ENCODE assay signal across 8 cellular contexts in genomic region chr1:37515185-37516034, GRCh38. TPM values are rescaled to one million over a fixed set of nuclear protein-coding genes. Genes with fewer than 3 reads are reported as not detected.
DNase-seq lines count a peak whose midpoint lies in the region; ATAC-seq and TF ChIP-seq lines count a peak whose summit lies in the region.

No MANE protein-coding gene starts in this region.

- H3K4me1 Mint-ChIP-seq in activated naive CD4-positive, alpha-beta T cell treated with anti-CD3 and anti-CD28 coated beads for 36 hours (ENCODE audit: low read depth): peaks cover 44% of the 10 kb centered on the region

- TF ChIP-seq EP300 in upper lobe of left lung (IDR thresholded peaks at IDR 0.05): no peak

- H3K36me3 ChIP-seq in upper lobe of left lung: peaks cover 0 to 26% (median 5%) of the 10 kb centered on the region in 4 donors

- DNase-seq in activated naive CD4-positive, alpha-beta T cell treated with anti-CD3 and anti-CD28 coated beads for 36 hours: no peak
- no peak for DNase-seq in activated naive CD4-positive, alpha-beta T cell (lab: John Stamatoyannopoulos, UW)
- no peak for DNase-seq in lower leg skin (ENCODE audit: low spot score in 2 of 2)
- no peak for DNase-seq in upper lobe of left lung
- DNase-seq in erythroblast (lab: John Stamatoyannopoulos, UW): no peak
- no peak for DNase-seq in cerebellar cortex (ENCODE audit: low spot score)

- 71 to 74% methylated on average over 18 of the region's 18 CpGs for WGBS in lower leg skin, 2 donors
- WGBS in upper lobe of left lung, 2 donors: 74 to 77% methylated on average over 18 of the region's 18 CpGs

- peak overlapping the region; percentile 91 for H3K4me3 Mint-ChIP-seq in activated naive CD4-positive, alpha-beta T cell treated with anti-CD3 and anti-CD28 coated beads for 36 hours

- CTCF ChIA-PET in activated naive CD4-positive, alpha-beta T cell treated with anti-CD3 and anti-CD28 coated beads for 36 hours (lab: Charles Lee): interaction anchor here (0.9 to 1.7 kb wide), 12 partner anchors 12 to 169 kb away, joined by 3 to 4 read pairs (median 4); no protein-coding TSS in a partner anchor

- intact Hi-C loops in activated naive CD4-positive, alpha-beta T cell treated with anti-CD3 and anti-CD28 coated beads for 36 hours (cut with micrococcal nuclease): loop anchor here (10.0 kb wide), 1 partner anchor 1361 kb away; the partner anchor contains the start of gene MAP7D1
- intact Hi-C loops in lower leg skin (cut with DNase I; ENCODE audit: low total_unique reads): no loop called here

- H3K4me1 ChIP-seq in upper lobe of left lung: peaks cover 9 to 22% (median 12%) of the 10 kb centered on the region in 4 donors

- H3K4me3 ChIP-seq in lower leg skin (ENCODE audit: low read depth, poor library complexity, severe bottlenecking) (peak overlapping the region; percentile 92), upper lobe of left lung (peak overlapping the region; percentile 31 to 100 (median 88))

- H3K27me3 Mint-ChIP-seq in activated naive CD4-positive, alpha-beta T cell treated with anti-CD3 and anti-CD28 coated beads for 36 hours (ENCODE audit: low read depth): no peaks in the 10 kb centered on the region

- peak overlapping the region; percentile 95 for H3K27ac Mint-ChIP-seq in activated naive CD4-positive, alpha-beta T cell treated with anti-CD3 and anti-CD28 coated beads for 36 hours

- TF ChIP-seq CTCF in lower leg skin (IDR thresholded peaks at IDR 0.05) (no peak), upper lobe of left lung (IDR thresholded peaks at IDR 0.05) (no peak)

- no peaks in the 10 kb centered on the region for H3K9me3 Mint-ChIP-seq in activated naive CD4-positive, alpha-beta T cell treated with anti-CD3 and anti-CD28 coated beads for 36 hours

- no peaks in the 10 kb centered on the region for H3K27me3 ChIP-seq in upper lobe of left lung

- no peaks in the 10 kb centered on the region for H3K9me3 ChIP-seq in upper lobe of left lung

- peak overlapping the region; percentile 86 for H3K27ac ChIP-seq in angular gyrus (ENCODE audit: low read depth, low read length)
- peak overlapping the region; percentile 92 to 95 (median 95) for H3K27ac ChIP-seq in upper lobe of left lung

- peaks cover 8% of the 10 kb centered on the region for H3K36me3 Mint-ChIP-seq in activated naive CD4-positive, alpha-beta T cell treated with anti-CD3 and anti-CD28 coated beads for 36 hours (ENCODE audit: low read depth)

- TF ChIP-seq POLR2A in lower leg skin (IDR thresholded peaks at IDR 0.05) (no peak), upper lobe of left lung (IDR thresholded peaks at IDR 0.05) (no peak), erythroblast (IDR thresholded peaks at IDR 0.05; ENCODE audit: low read length) (no peak)

- ATAC-seq in upper lobe of left lung (ENCODE audit: low FRiP score in 2 of 2) (no peak), HG03432 (IDR thresholded peaks at IDR 0.05; ENCODE audit: unreplicated experiment) (no peak)

RNA-seq across cellular contexts. Expression of gene MEAF6, which starts 0.8 kb away (rescaled TPM):
- total RNA-seq in activated naive CD4-positive, alpha-beta T cell treated with anti-CD3 and anti-CD28 coated beads for 36 hours: 10 to 100 TPM; 57.5 to 62.8 TPM
- 10 to 100 TPM; 55.7 to 94.2 (median 77.8) TPM for total RNA-seq in lower leg skin
- 100 to 1,000 TPM in 2 of 6 donors, 10 to 100 TPM in 4; 59.9 to 131 (median 75.1) TPM for total RNA-seq in upper lobe of left lung

RNA-seq across cellular contexts. Expression of gene SNIP1, which starts 38.7 kb away (rescaled TPM):
- 10 to 100 TPM; 14.3 to 15.3 TPM for total RNA-seq in activated naive CD4-positive, alpha-beta T cell treated with anti-CD3 and anti-CD28 coated beads for 36 hours
- 10 to 100 TPM in 3 of 4 donors, 1 to 10 TPM in 1; 9.9 to 18.2 (median 15.7) TPM for total RNA-seq in lower leg skin
- 10 to 100 TPM; 12.0 to 54.5 (median 17.5) TPM for total RNA-seq in upper lobe of left lung

RNA-seq across cellular contexts. Expression of gene ZC3H12A, which starts 41.0 kb away (rescaled TPM):
- 10 to 100 TPM; 29.0 to 33.6 TPM for total RNA-seq in activated naive CD4-positive, alpha-beta T cell treated with anti-CD3 and anti-CD28 coated beads for 36 hours
- total RNA-seq in lower leg skin (10 to 100 TPM; 36.0 to 42.9 (median 39.0) TPM), upper lobe of left lung (10 to 100 TPM; 17.6 to 55.5 (median 26.2) TPM)

RNA-seq across cellular contexts. Expression of gene DNALI1, which starts 41.3 kb away (rescaled TPM):
- not detected for total RNA-seq in activated naive CD4-positive, alpha-beta T cell treated with anti-CD3 and anti-CD28 coated beads for 36 hours
- total RNA-seq in lower leg skin: 1 to 10 TPM in 2 of 4 donors, under 1 TPM in 2; 0.17 to 2.1 (median 0.86) TPM
- total RNA-seq in upper lobe of left lung: 10 to 100 TPM; 12.3 to 41.9 (median 23.4) TPM
